13 cellular contexts compared by ENCODE assay signal in the genomic region with DNA sequence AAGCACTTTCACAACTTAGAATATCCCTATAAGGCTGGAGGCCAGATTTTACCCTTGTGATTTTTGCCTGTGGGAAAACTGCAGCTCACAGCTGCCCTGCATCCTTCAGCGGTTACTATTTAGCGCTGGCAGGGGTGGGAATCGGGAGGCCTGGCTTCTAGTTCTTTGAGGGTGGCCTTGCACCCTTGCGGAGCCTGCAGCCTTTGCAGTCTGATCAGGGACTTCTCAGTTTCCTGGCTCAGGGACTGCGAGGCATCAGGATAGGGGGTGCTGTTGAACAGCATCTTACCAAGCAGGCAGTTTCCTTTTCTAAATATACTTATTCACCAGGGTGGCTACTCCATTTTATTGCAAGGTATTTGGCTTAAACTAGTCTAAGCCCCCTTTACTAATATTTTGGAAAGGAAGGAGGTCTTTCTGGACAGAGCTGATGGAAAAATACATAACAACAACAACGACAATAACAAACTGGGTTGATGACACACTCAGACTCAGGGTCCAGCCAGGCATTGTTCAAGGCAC. TPM values are rescaled to one million over a fixed set of nuclear protein-coding genes. Genes with fewer than 3 reads are reported as not detected.
DNase-seq lines count a peak whose midpoint lies in the region; ATAC-seq and TF ChIP-seq lines count a peak whose summit lies in the region.
"Had no signal": no experiment of that assay in that cellular context is flagged by ENCODE, and none has a peak within 500 bp of the region (broad histone marks: within the 10 kb centered on the region; RNA-seq: fewer than 3 reads in every experiment).

No MANE protein-coding gene starts in this region.

- intact Hi-C loops in natural killer cell (cut with micrococcal nuclease) = no loop called here

- no peaks in the 10 kb centered on the region for H3K9me3 ChIP-seq in T-helper 17 cell (ENCODE audit: control insufficient read depth, low read length, poor library complexity, severe bottlenecking)
- H3K9me3 ChIP-seq: prostate gland had no signal

- no peak overlapping the region for H3K27ac Mint-ChIP-seq in natural killer cell treated with Interleukin-12 subunit alpha and Interleukin-12 subunit beta and Interleukin-15 and Interleukin-18, amount 100 ng/mL, for 72 hours
- H3K27ac Mint-ChIP-seq in natural killer cell (no peak overlapping the region), T-helper 17 cell (no peak overlapping the region)

- no peak for ATAC-seq in natural killer cell treated with Interleukin-12 subunit alpha and Interleukin-12 subunit beta and Interleukin-15 and Interleukin-18, amount 100 ng/mL, for 72 hours
- ATAC-seq in natural killer cell (no peak), T-helper 17 cell (no peak)
- ATAC-seq: T-cell had no signal

- TF ChIP-seq CTCF in natural killer cell (IDR thresholded peaks at IDR 0.05) = no peak

- H3K9me3 Mint-ChIP-seq in natural killer cell treated with Interleukin-12 subunit alpha and Interleukin-12 subunit beta and Interleukin-15 and Interleukin-18, amount 100 ng/mL, for 72 hours = no peaks in the 10 kb centered on the region
- H3K9me3 Mint-ChIP-seq in natural killer cell = no peaks in the 10 kb centered on the region
- H3K9me3 Mint-ChIP-seq: T-cell had no signal

- H3K4me1 Mint-ChIP-seq in natural killer cell treated with Interleukin-12 subunit alpha and Interleukin-12 subunit beta and Interleukin-15 and Interleukin-18, amount 100 ng/mL, for 72 hours (ENCODE audit: low read depth in 2 of 2) = peaks cover 2 to 7% of the 10 kb centered on the region in 2 donors
- H3K4me1 Mint-ChIP-seq in natural killer cell (peaks cover 11% of the 10 kb centered on the region in 2 donors), T-helper 17 cell (peaks cover 6% of the 10 kb centered on the region)

- DNase-seq in natural killer cell treated with Interleukin-12 subunit alpha and Interleukin-12 subunit beta and Interleukin-15 and Interleukin-18, amount 100 ng/mL, for 72 hours (ENCODE audit: low spot score) = peak; percentile 13
- DNase-seq in natural killer cell = no peak
- peak; percentile 41 for DNase-seq in OCI-M1 (lab: John Stamatoyannopoulos, UW)
- DNase-seq in globus pallidus (ENCODE audit: low spot score) = peak; percentile 53
- no peak for DNase-seq in COLO668 (lab: John Stamatoyannopoulos, UW; ENCODE audit: unreplicated experiment)
- DNase-seq in NCI-H1048 (lab: John Stamatoyannopoulos, UW) = no peak
- DNase-seq in foreskin melanocyte = no peak
- DNase-seq in T-helper 17 cell = no peak
- DNase-seq: DMS79 treated with DMSO at 0.1 percent for 48 hours, NCI-H345, T-cell had no signal

- no peaks in the 10 kb centered on the region for H3K27me3 Mint-ChIP-seq in natural killer cell treated with Interleukin-12 subunit alpha and Interleukin-12 subunit beta and Interleukin-15 and Interleukin-18, amount 100 ng/mL, for 72 hours
- H3K27me3 Mint-ChIP-seq in natural killer cell (ENCODE audit: low read depth in 2 of 2) (no peaks in the 10 kb centered on the region), T-helper 17 cell (no peaks in the 10 kb centered on the region)
- H3K27me3 Mint-ChIP-seq: T-cell had no signal

- no peak overlapping the region for H3K4me3 Mint-ChIP-seq in natural killer cell treated with Interleukin-12 subunit alpha and Interleukin-12 subunit beta and Interleukin-15 and Interleukin-18, amount 100 ng/mL, for 72 hours
- H3K4me3 Mint-ChIP-seq in natural killer cell = no peak overlapping the region
- H3K4me3 Mint-ChIP-seq in T-helper 17 cell = no peak overlapping the region
- H3K4me3 Mint-ChIP-seq: T-cell had no signal

- H3K36me3 Mint-ChIP-seq in natural killer cell treated with Interleukin-12 subunit alpha and Interleukin-12 subunit beta and Interleukin-15 and Interleukin-18, amount 100 ng/mL, for 72 hours = peaks cover 6% of the 10 kb centered on the region
- H3K36me3 Mint-ChIP-seq in natural killer cell = peaks cover 6% of the 10 kb centered on the region
- H3K36me3 Mint-ChIP-seq in T-helper 17 cell (ENCODE audit: low read depth) = peaks cover 4% of the 10 kb centered on the region

RNA-seq across cellular contexts. Expression of a gene that starts 2.9 kb away (rescaled TPM):
- not detected for total RNA-seq in natural killer cell treated with Interleukin-12 subunit alpha and Interleukin-12 subunit beta and Interleukin-15 and Interleukin-18, amount 100 ng/mL, for 72 hours
- total RNA-seq in natural killer cell = under 1 TPM in 2 of 3 donors, not detected in 1; 0.54 to 0.87 TPM
- total RNA-seq in T-helper 17 cell = 1 to 10 TPM in 1 of 2 donors, not detected in 1; 1.2 TPM
- total RNA-seq: dermis microvascular lymphatic vessel endothelial cell had no signal

RNA-seq across cellular contexts. Expression of a gene that starts 10.6 kb away (rescaled TPM):
- not detected for total RNA-seq in natural killer cell treated with Interleukin-12 subunit alpha and Interleukin-12 subunit beta and Interleukin-15 and Interleukin-18, amount 100 ng/mL, for 72 hours
- total RNA-seq in natural killer cell (not detected), T-helper 17 cell (not detected)
- total RNA-seq: dermis microvascular lymphatic vessel endothelial cell, prostate gland had no signal

RNA-seq across cellular contexts. Expression of a gene that starts 17.2 kb away (rescaled TPM):
- total RNA-seq in natural killer cell treated with Interleukin-12 subunit alpha and Interleukin-12 subunit beta and Interleukin-15 and Interleukin-18, amount 100 ng/mL, for 72 hours = not detected
- total RNA-seq in natural killer cell (not detected), T-helper 17 cell (not detected)
- total RNA-seq: dermis microvascular lymphatic vessel endothelial cell, prostate gland, T-cell had no signal

RNA-seq across cellular contexts. Expression of a gene that starts 48.6 kb away (rescaled TPM):
- total RNA-seq in natural killer cell treated with Interleukin-12 subunit alpha and Interleukin-12 subunit beta and Interleukin-15 and Interleukin-18, amount 100 ng/mL, for 72 hours = not detected
- not detected for total RNA-seq in natural killer cell
- not detected for total RNA-seq in T-helper 17 cell
- total RNA-seq: dermis microvascular lymphatic vessel endothelial cell had no signal

RNA-seq across cellular contexts. Expression of a gene that starts 52.5 kb away (rescaled TPM):
- 100 to 1,000 TPM in 1 of 2 donors, 10 to 100 TPM in 1; 89.7 to 143 TPM for total RNA-seq in natural killer cell treated with Interleukin-12 subunit alpha and Interleukin-12 subunit beta and Interleukin-15 and Interleukin-18, amount 100 ng/mL, for 72 hours
- total RNA-seq in natural killer cell = 100 to 1,000 TPM in 1 of 3 donors, 10 to 100 TPM in 2; 92.0 to 107 (median 92.6) TPM
- total RNA-seq in T-helper 17 cell = 100 to 1,000 TPM in 1 of 2 donors, 10 to 100 TPM in 1; 87.1 to 107 TPM

Comparison
In these comparisons a context has a peak if more than half of its experiments do, and no peak if none do; other contexts are left out.
1. DNase-seq: peak in natural killer cell treated with Interleukin-12 subunit alpha and Interleukin-12 subunit beta and Interleukin-15 and Interleukin-18, amount 100 ng/mL, for 72 hours (single experiment), OCI-M1 (single experiment) and globus pallidus (single experiment); none in natural killer cell (single experiment), COLO668 (single experiment), NCI-H1048 (single experiment), foreskin melanocyte (single experiment) and T-helper 17 cell (0 of 3).